Comparison of ENCODE assay signal across 1 cellular context in the genomic region with DNA sequence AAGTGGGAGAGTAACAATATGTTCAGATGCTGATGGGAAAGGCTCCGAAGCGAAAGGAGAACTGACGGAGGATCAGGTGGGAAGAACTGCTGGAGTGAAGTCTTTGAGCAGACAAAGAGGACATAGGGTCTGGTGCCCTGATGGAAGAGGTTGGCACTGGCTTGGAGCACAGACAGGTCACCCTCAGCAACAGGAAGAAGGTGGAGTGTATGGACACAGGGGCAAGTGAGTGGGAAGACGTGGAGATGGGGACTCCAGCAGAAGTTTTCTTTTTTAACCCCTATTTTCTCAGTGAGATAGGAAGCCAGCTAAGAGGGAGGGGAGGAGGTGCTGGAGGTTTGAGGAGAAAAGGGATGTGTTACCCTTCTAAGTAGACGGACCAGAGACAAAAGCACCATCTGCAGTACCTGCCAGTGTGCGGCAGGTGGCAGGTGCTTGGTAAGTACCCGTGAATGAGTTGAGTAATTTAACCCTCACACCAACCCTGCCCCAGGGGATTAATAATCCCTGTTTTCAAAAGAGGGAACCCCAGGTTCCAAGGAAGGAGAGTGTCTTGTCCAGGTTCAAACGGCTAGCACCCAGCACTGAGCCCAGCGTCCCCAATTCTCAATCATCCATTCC.
TF ChIP-seq lines count a peak whose summit lies in the region.

No MANE protein-coding gene starts in this region.

TF ChIP-seq in A549, 52 proteins besides CTCF, POLR2A, EP300 and RAD21 (continued from another document):
- no peak for TF ChIP-seq MAZ (IDR thresholded peaks at IDR 0.05; ENCODE audit: borderline replicate concordance, low read depth, low read length)
- peak; percentile 9 to 18; a peak in 2 of 4 replicates for TF ChIP-seq CEBPB (IDR thresholded peaks at IDR 0.05)
- no peak for TF ChIP-seq ZNF302 (CRISPR knock-in tag; IDR thresholded peaks at IDR 0.05)
- no peak for TF ChIP-seq BCL3 (IDR thresholded peaks at IDR 0.05)
